Comparison of ENCODE assay signal across 8 cellular contexts in the genomic region with DNA sequence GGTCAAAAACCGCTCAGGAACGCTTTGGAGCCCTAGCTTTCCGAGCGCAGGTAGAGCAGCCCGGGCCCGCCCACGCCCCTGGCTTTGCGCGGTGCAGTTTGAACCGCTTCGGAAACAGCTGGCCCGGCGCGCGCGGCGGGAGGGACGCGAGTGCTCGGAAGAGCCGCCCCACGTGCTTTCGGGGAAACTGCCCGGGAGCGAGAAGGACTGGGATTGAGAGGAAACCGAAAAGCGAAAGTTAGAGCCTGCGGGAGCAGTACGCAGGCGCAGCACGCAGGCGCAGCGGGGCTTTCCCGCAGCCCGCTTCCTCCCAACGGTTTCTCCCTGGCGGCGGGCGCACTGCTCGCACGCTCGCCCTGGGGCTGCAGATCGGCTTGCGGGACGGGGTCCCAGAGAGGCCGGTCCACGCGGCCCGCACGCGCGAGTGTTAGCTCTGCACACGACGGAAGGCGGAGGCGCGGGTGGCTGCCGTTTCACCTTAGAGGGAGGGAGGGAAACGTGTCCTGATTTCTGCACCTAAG. TPM values are rescaled to one million over a fixed set of nuclear protein-coding genes. Genes with fewer than 3 reads are reported as not detected.
DNase-seq lines count a peak whose midpoint lies in the region; ATAC-seq and TF ChIP-seq lines count a peak whose summit lies in the region.

No MANE protein-coding gene starts in this region.

- no peak for TF ChIP-seq CTCF in NB4 (IDR thresholded peaks at IDR 0.05; ENCODE audit: low read depth, low read length)
- no peak for TF ChIP-seq CTCF in glutamatergic neuron (IDR thresholded peaks at IDR 0.05; ENCODE audit: partially characterized antibody, unreplicated experiment)
- TF ChIP-seq CTCF in osteocyte (IDR thresholded peaks at IDR 0.05), result no peak

- H3K4me3 ChIP-seq in GM08714 (ENCODE audit: low read length), result peak overlapping the region; percentile 76
- peak overlapping the region; percentile 80 for H3K4me3 ChIP-seq in NB4 (ENCODE audit: low read depth, low read length)
- peak overlapping the region; percentile 67 for H3K4me3 ChIP-seq in thymus (ENCODE audit: low read length)

- no peaks in the 10 kb centered on the region for H3K36me3 ChIP-seq in thymus (ENCODE audit: control insufficient read depth, insufficient read depth)

- H3K4me3 Mint-ChIP-seq in glutamatergic neuron (ENCODE audit: unreplicated experiment) (no peak overlapping the region), osteocyte (ENCODE audit: unreplicated experiment) (no peak overlapping the region)

- H3K4me1 Mint-ChIP-seq in glutamatergic neuron (ENCODE audit: low read depth, unreplicated experiment) (no peaks in the 10 kb centered on the region), osteocyte (ENCODE audit: unreplicated experiment) (peaks cover 3% of the 10 kb centered on the region)

- no peaks in the 10 kb centered on the region for H3K9me3 ChIP-seq in thymus (ENCODE audit: control insufficient read depth)

- in situ Hi-C loops in SK-MEL-5 (cut with HindIII; ENCODE audit: low pct_unique_long_range_greater_than_20kb, low sequenced_read_pairs), result no loop called here

- peaks cover 31% of the 10 kb centered on the region for H3K4me1 ChIP-seq in thymus (ENCODE audit: control insufficient read depth, insufficient read depth, low read length)

- no peaks in the 10 kb centered on the region for H3K27me3 ChIP-seq in thymus (ENCODE audit: control insufficient read depth, insufficient read depth)

- whole genome bisulfite sequencing in thymus, result under 1% methylated on average over 59 of the region's 59 CpGs

- DNase-seq in NB4 (ENCODE audit: low read depth), result peak; percentile 98
- DNase-seq in SK-MEL-5 (ENCODE audit: low read depth, low spot score), result peak; percentile 96
- DNase-seq in activated naive CD4-positive, alpha-beta T cell treated with anti-CD3 and anti-CD28 coated beads, Interleukin-2, amount 50 U/mL, for 16 hours, result peak; percentile 93
- DNase-seq in glutamatergic neuron, result peak; percentile 94
- DNase-seq in osteocyte (ENCODE audit: extremely low spot score, unreplicated experiment), result peak; percentile 98

- peak overlapping the region; percentile 97 for H3K27ac ChIP-seq in thymus (ENCODE audit: low read depth)

- peaks cover 2% of the 10 kb centered on the region for H3K27me3 Mint-ChIP-seq in glutamatergic neuron (ENCODE audit: unreplicated experiment)
- no peaks in the 10 kb centered on the region for H3K27me3 Mint-ChIP-seq in osteocyte (ENCODE audit: unreplicated experiment)

- no peaks in the 10 kb centered on the region for H3K36me3 Mint-ChIP-seq in glutamatergic neuron (ENCODE audit: unreplicated experiment)
- H3K36me3 Mint-ChIP-seq in osteocyte (ENCODE audit: unreplicated experiment), result no peaks in the 10 kb centered on the region

- peak; percentile 97 for TF ChIP-seq POLR2A in NB4 (IDR thresholded peaks at IDR 0.05; ENCODE audit: extremely low read depth, insufficient read length)

- ATAC-seq in HG02571 (IDR thresholded peaks at IDR 0.05; ENCODE audit: unreplicated experiment), result peak; percentile 68

- no peaks in the 10 kb centered on the region for H3K9me3 Mint-ChIP-seq in glutamatergic neuron (ENCODE audit: unreplicated experiment)
- no peaks in the 10 kb centered on the region for H3K9me3 Mint-ChIP-seq in osteocyte (ENCODE audit: unreplicated experiment)

- H3K27ac Mint-ChIP-seq in glutamatergic neuron (ENCODE audit: unreplicated experiment) (no peak overlapping the region), osteocyte (ENCODE audit: unreplicated experiment) (no peak overlapping the region)

RNA-seq across cellular contexts. Expression of a gene that starts 6.3 kb away (rescaled TPM):
- 36.8 and 40.4 TPM in 2 replicates for total RNA-seq in SK-MEL-5 (2014; rRNA removed; shearing (Covaris generic))
- polyA plus RNA-seq in SK-MEL-5 (2015; cell fraction: cytosol; rRNA removed), result 51.2 and 57.2 TPM in 2 replicates
- 65.7 and 66.7 TPM in 2 replicates for polyA plus RNA-seq in SK-MEL-5 (2015; cell fraction: nucleus; rRNA removed)
- total RNA-seq in glutamatergic neuron (ENCODE audit: unreplicated experiment), result 12.4 TPM
- total RNA-seq in osteocyte, result 74.0 and 76.5 TPM in 2 replicates
- polyA plus RNA-seq in thymus, result 77.8 TPM

Comparison
In these comparisons a context has a peak if more than half of its experiments do, and no peak if none do; other contexts are left out.
1. Peak in every context shown above with its lines: DNase-seq, ATAC-seq, H3K4me3 ChIP-seq and H3K27ac ChIP-seq.